Comparison of ENCODE assay signal across 11 cellular contexts in genomic region chr19:8473652-8474476, GRCh38. TPM values are rescaled to one million over a fixed set of nuclear protein-coding genes. Genes with fewer than 3 reads are reported as not detected.
DNase-seq lines count a peak whose midpoint lies in the region; ATAC-seq and TF ChIP-seq lines count a peak whose summit lies in the region.
"Had no signal": no experiment of that assay in that cellular context is flagged by ENCODE, and none has a peak within 500 bp of the region (broad histone marks: within the 10 kb centered on the region; RNA-seq: fewer than 3 reads in every experiment).

No MANE protein-coding gene starts in this region.

- H3K27ac Mint-ChIP-seq in CD14-positive monocyte = peak overlapping the region; percentile 85 to 92 (median 89)
- H3K27ac Mint-ChIP-seq in activated naive CD8-positive, alpha-beta T cell = peak overlapping the region; percentile 34
- H3K27ac Mint-ChIP-seq: CD8-positive, alpha-beta T cell had no signal

- peak; percentile 55 for ATAC-seq in GM19035 (IDR thresholded peaks at IDR 0.05; ENCODE audit: unreplicated experiment)
- ATAC-seq in HG03442 (IDR thresholded peaks at IDR 0.05; ENCODE audit: unreplicated experiment) = peak; percentile 42
- no peak for ATAC-seq in HG03097 (IDR thresholded peaks at IDR 0.05; ENCODE audit: low FRiP score, unreplicated experiment)
- ATAC-seq: CD8-positive, alpha-beta T cell; esophagus mucosa; SK-N-SH treated with all-trans-retinoic acid at 6 μM for 48 hours had no signal

- H3K4me1 Mint-ChIP-seq in CD14-positive monocyte = peaks cover 32% of the 10 kb centered on the region
- H3K4me1 Mint-ChIP-seq in activated naive CD8-positive, alpha-beta T cell (ENCODE audit: low read depth) = peaks cover 47% of the 10 kb centered on the region

- no peak for TF ChIP-seq CTCF in CD14-positive monocyte (IDR thresholded peaks at IDR 0.05)

- H3K36me3 Mint-ChIP-seq in CD14-positive monocyte = peaks cover 83 to 97% of the 10 kb centered on the region in 2 donors
- H3K36me3 Mint-ChIP-seq in activated naive CD8-positive, alpha-beta T cell = peaks cover 8% of the 10 kb centered on the region

- no peak for DNase-seq in CD14-positive monocyte (ENCODE audit: low spot score)
- DNase-seq in stimulated activated naive CD4-positive, alpha-beta T cell (lab: John Stamatoyannopoulos, UW) = no peak
- DNase-seq in NCI-H187 treated with DMSO at 0.1 percent for 48 hours (lab: John Stamatoyannopoulos, UW) = no peak
- no peak for DNase-seq in NCI-H226
- DNase-seq: CD8-positive, alpha-beta T cell had no signal

- intact Hi-C loops in CD14-positive monocyte (cut with micrococcal nuclease) = loop anchor here (5.0 kb wide), 1 partner anchor 33 kb away; no protein-coding TSS in a partner anchor

- peaks cover 0 to 2% (median 0%) of the 10 kb centered on the region in 3 donors for H3K27me3 Mint-ChIP-seq in CD14-positive monocyte (ENCODE audit: low read depth in 3 of 3)
- no peaks in the 10 kb centered on the region for H3K27me3 Mint-ChIP-seq in activated naive CD8-positive, alpha-beta T cell

- peaks cover 0 to 2% (median 0%) of the 10 kb centered on the region in 7 donors for H3K9me3 Mint-ChIP-seq in CD14-positive monocyte
- H3K9me3 Mint-ChIP-seq in activated naive CD8-positive, alpha-beta T cell (ENCODE audit: low read depth) = no peaks in the 10 kb centered on the region
- H3K9me3 Mint-ChIP-seq: CD8-positive, alpha-beta T cell had no signal

- H3K4me3 Mint-ChIP-seq in CD14-positive monocyte = peak overlapping the region; percentile 17 to 57
- no peak overlapping the region for H3K4me3 Mint-ChIP-seq in activated naive CD8-positive, alpha-beta T cell
- H3K4me3 Mint-ChIP-seq: CD8-positive, alpha-beta T cell had no signal

RNA-seq across cellular contexts. Expression of gene PRAM1, which starts 28.6 kb away (rescaled TPM):
- polyA plus RNA-seq in CD14-positive monocyte = 10 to 100 TPM; 43.3 to 69.0 TPM

RNA-seq across cellular contexts. Expression of gene HNRNPM, which starts 29.1 kb away (rescaled TPM):
- 100 to 1,000 TPM in 1 of 2 donors, 10 to 100 TPM in 1; 77.0 to 116 TPM for polyA plus RNA-seq in CD14-positive monocyte

RNA-seq across cellular contexts. Expression of gene ZNF414, which starts 40.1 kb away (rescaled TPM):
- 1 to 10 TPM; 4.1 to 4.7 TPM for polyA plus RNA-seq in CD14-positive monocyte
